19 cellular contexts compared by ENCODE assay signal in genomic region chr14:87566986-87567385, GRCh38.
A peak's percentile ranks its signal among the peaks of the same experiment; 100 is the strongest.
DNase-seq lines count a peak whose midpoint lies in the region; ATAC-seq and TF ChIP-seq lines count a peak whose summit lies in the region.
"Had no signal": no experiment of that assay in that cellular context is flagged by ENCODE, and none has a peak within 500 bp of the region (broad histone marks: within the 10 kb centered on the region; RNA-seq: fewer than 3 reads in every experiment).

No MANE protein-coding gene starts in this region.

- H3K27ac ChIP-seq in IMR-90 (ENCODE audit: insufficient read depth, low read length) (no peak overlapping the region), rectal smooth muscle tissue (ENCODE audit: low read depth, low read length) (peak overlapping the region; percentile 27), stomach (no peak overlapping the region)
- H3K27ac ChIP-seq: foreskin keratinocyte, lower lobe of right lung had no signal

- no peak overlapping the region for H4K91ac ChIP-seq in IMR-90 (ENCODE audit: insufficient read depth, low read depth, low read length)

- H3K9me3 Mint-ChIP-seq in Caco-2 (ENCODE audit: unreplicated experiment): peaks cover 9% of the 10 kb centered on the region

- no peaks in the 10 kb centered on the region for H4K20me1 ChIP-seq in IMR-90 (ENCODE audit: insufficient read depth, low read length)

- TF ChIP-seq CTCF in BJ (IDR thresholded peaks at IDR 0.05; ENCODE audit: insufficient read depth, low read depth, low read length) (no peak), IMR-90 (conservative IDR thresholded peaks at IDR 0.05; ENCODE audit: low read depth, low read length) (no peak), fibroblast of mammary gland (conservative IDR thresholded peaks at IDR 0.05; ENCODE audit: control insufficient read depth, insufficient read depth, low read depth, low read length) (no peak), Caco-2 (IDR thresholded peaks at IDR 0.05; ENCODE audit: insufficient read depth in 1 of 2, low read depth in 1 of 2, low read length in 1 of 2, severe bottlenecking in 1 of 2, unreplicated experiment in 1 of 2) (no peak), stomach (IDR thresholded peaks at IDR 0.05) (no peak)

- H3K4me3 ChIP-seq in BJ (ENCODE audit: low read depth, low read length) (no peak overlapping the region), IMR-90 (ENCODE audit: insufficient read depth, low read depth, low read length) (no peak overlapping the region), fibroblast of mammary gland (ENCODE audit: control insufficient read depth, low read depth, low read length) (no peak overlapping the region), rectal smooth muscle tissue (ENCODE audit: low read length) (no peak overlapping the region), Caco-2 (ENCODE audit: low read depth, low read length) (no peak overlapping the region), stomach (no peak overlapping the region)
- H3K4me3 ChIP-seq: K562, lower lobe of right lung had no signal

- no peak overlapping the region for H2AK5ac ChIP-seq in IMR-90 (ENCODE audit: low read depth, low read length)

- no peak for TF ChIP-seq RAD21 in IMR-90 (IDR thresholded peaks at IDR 0.05; ENCODE audit: low read length)

- BruUV-seq in IMR-90 (replicated peaks; lab: Mats Ljungman, UMichigan): no TSS peak
- no TSS peak for BruUV-seq in Caco-2 (replicated peaks; lab: Mats Ljungman, UMichigan)

- peak overlapping the region; percentile 40; the same call in 1 of the 2 replicates for H3K4me2 ChIP-seq in IMR-90 (ENCODE audit: low read depth, low read length)

- H3K27ac Mint-ChIP-seq in Caco-2 (ENCODE audit: unreplicated experiment): no peak overlapping the region
- H3K27ac Mint-ChIP-seq: B cell, natural killer cell had no signal

- no peaks in the 10 kb centered on the region for H3K79me1 ChIP-seq in IMR-90 (ENCODE audit: low read depth in 1 of 2, low read length in 2 of 2)

- H3K36me3 Mint-ChIP-seq in Caco-2 (ENCODE audit: insufficient read depth, unreplicated experiment): no peaks in the 10 kb centered on the region
- H3K36me3 Mint-ChIP-seq: activated naive CD8-positive, alpha-beta T cell treated with anti-CD3 and anti-CD28 coated beads, Interleukin-2, amount 10 ng/mL, durations not matched to agents 7 days and 5 days; natural killer cell had no signal

- no peak for TF ChIP-seq EP300 in stomach (IDR thresholded peaks at IDR 0.05)

- 0% methylated on average over 1 of the region's 2 CpGs; no CpG with 5 or more reads in 1 of the 2 experiments for WGBS in IMR-90 (ENCODE audit: extremely low coverage in 2 of 2, insufficient read length in 1 of 2), 2 experiments
- WGBS in stomach, 5 donors: 20 to 44% (median 33%) methylated on average over 2 of the region's 2 CpGs

- intact Hi-C loops in IMR-90 (cut with micrococcal nuclease) (no loop called here), Caco-2 (cut with micrococcal nuclease; ENCODE audit: unreplicated experiment) (no loop called here), stomach (cut with DNase I; ENCODE audit: low total_unique reads) (no loop called here)

- no peak overlapping the region for H3K14ac ChIP-seq in IMR-90 (replicated peaks; ENCODE audit: low read depth, low read length)

- no peak overlapping the region for H3K4me3 Mint-ChIP-seq in Caco-2 (ENCODE audit: unreplicated experiment)
- H3K4me3 Mint-ChIP-seq: activated naive CD8-positive, alpha-beta T cell treated with anti-CD3 and anti-CD28 coated beads, Interleukin-2, amount 10 ng/mL, durations not matched to agents 7 days and 5 days; B cell; natural killer cell had no signal

- dilution Hi-C loops in IMR-90 (cut with HindIII; ENCODE audit: low sequenced_read_pairs, unreplicated experiment): no loop called here

- H3K4me1 ChIP-seq in IMR-90 (ENCODE audit: control insufficient read depth, insufficient read depth, low read length) (no peaks in the 10 kb centered on the region), rectal smooth muscle tissue (ENCODE audit: control insufficient read depth, insufficient read depth, low read length) (peaks cover 9% of the 10 kb centered on the region), Caco-2 (no peaks in the 10 kb centered on the region), stomach (peaks cover 0 to 15% (median 0%) of the 10 kb centered on the region in 4 donors)
- H3K4me1 ChIP-seq: foreskin keratinocyte, lower lobe of right lung had no signal

- H3K27me3 ChIP-seq in BJ (ENCODE audit: control insufficient read depth, insufficient read depth, low read length) (no peaks in the 10 kb centered on the region), IMR-90 (ENCODE audit: control insufficient read depth, insufficient read depth, low read length) (no peaks in the 10 kb centered on the region), rectal smooth muscle tissue (ENCODE audit: control insufficient read depth, insufficient read depth, low read length) (no peaks in the 10 kb centered on the region), Caco-2 (replicated peaks; ENCODE audit: control insufficient read depth, insufficient read depth, low read length) (no peaks in the 10 kb centered on the region; the same call in 1 of the 2 replicates), stomach (no peaks in the 10 kb centered on the region)
- H3K27me3 ChIP-seq: foreskin keratinocyte had no signal

- no peak overlapping the region for H3K56ac ChIP-seq in IMR-90 (ENCODE audit: extremely low read depth, insufficient read depth, low read length)

- no peak overlapping the region for H2BK15ac ChIP-seq in IMR-90 (ENCODE audit: low read depth, low read length)

- no peak overlapping the region for H2BK20ac ChIP-seq in IMR-90 (ENCODE audit: low read depth, low read length)

- H2AK9ac ChIP-seq in IMR-90 (replicated peaks; ENCODE audit: low read depth, low read length, poor library complexity): no peak overlapping the region

- peaks cover 6% of the 10 kb centered on the region; the same call in 1 of the 2 replicates for H3K9me3 ChIP-seq in IMR-90 (ENCODE audit: control insufficient read depth, insufficient read depth, low read length)
- no peaks in the 10 kb centered on the region for H3K9me3 ChIP-seq in Caco-2
- peaks cover 0 to 5% (median 0%) of the 10 kb centered on the region in 4 donors for H3K9me3 ChIP-seq in stomach
- H3K9me3 ChIP-seq: lower lobe of right lung had no signal

- H3K18ac ChIP-seq in IMR-90 (ENCODE audit: low read depth, low read length): no peak overlapping the region

- H3K27me3 Mint-ChIP-seq in Caco-2 (ENCODE audit: insufficient read depth, unreplicated experiment): no peaks in the 10 kb centered on the region
- H3K27me3 Mint-ChIP-seq: activated naive CD8-positive, alpha-beta T cell treated with anti-CD3 and anti-CD28 coated beads, Interleukin-2, amount 10 ng/mL, durations not matched to agents 7 days and 5 days; B cell had no signal

- in situ Hi-C loops in IMR-90 (cut with MboI; ENCODE audit: low sequenced_read_pairs): no loop called here

- no peaks in the 10 kb centered on the region for H3K9me1 ChIP-seq in IMR-90 (ENCODE audit: insufficient read depth, low read length)

- H4K8ac ChIP-seq in IMR-90 (ENCODE audit: low read depth in 2 of 2, low read length in 2 of 2): no peak overlapping the region

- H3K23ac ChIP-seq in IMR-90 (ENCODE audit: low read depth, low read length): no peak overlapping the region

- CTCF ChIA-PET in BJ (lab: Yijun Ruan, JAX) (no interaction called here), IMR-90 (lab: Yijun Ruan, JAX) (no interaction called here), Caco-2 (lab: Charles Lee) (no interaction called here)

- H2AFZ ChIP-seq in IMR-90 (replicated peaks; ENCODE audit: low read length, poor library complexity): no peak overlapping the region

- H3K36me3 ChIP-seq in BJ (ENCODE audit: control insufficient read depth, insufficient read depth, low read length) (no peaks in the 10 kb centered on the region), IMR-90 (ENCODE audit: control insufficient read depth, insufficient read depth, low read length) (no peaks in the 10 kb centered on the region), rectal smooth muscle tissue (ENCODE audit: control insufficient read depth, insufficient read depth, low read length) (no peaks in the 10 kb centered on the region), Caco-2 (ENCODE audit: control insufficient read depth, insufficient read depth, low read length) (no peaks in the 10 kb centered on the region), stomach (no peaks in the 10 kb centered on the region)
- H3K36me3 ChIP-seq: lower lobe of right lung had no signal

- TF ChIP-seq POLR2A in IMR-90 (IDR thresholded peaks at IDR 0.05; ENCODE audit: low read depth, low read length) (no peak), stomach (IDR thresholded peaks at IDR 0.05) (no peak)

- H3K4ac ChIP-seq in IMR-90 (ENCODE audit: low read depth, low read length): no peak overlapping the region

- no peak for ATAC-seq in IMR-90 (ENCODE audit: low read depth)
- ATAC-seq in GM18870 (IDR thresholded peaks at IDR 0.05; ENCODE audit: unreplicated experiment): no peak
- ATAC-seq: foreskin keratinocyte, K562, lower lobe of right lung, natural killer cell had no signal

- H3K9ac ChIP-seq in IMR-90 (ENCODE audit: low read depth, low read length) (no peak overlapping the region), rectal smooth muscle tissue (ENCODE audit: low read length) (no peak overlapping the region)

- H4K5ac ChIP-seq in IMR-90 (ENCODE audit: low read depth, low read length): no peak overlapping the region

- POLR2A ChIA-PET in BJ (lab: Charles Lee) (no interaction called here), IMR-90 (lab: Charles Lee; ENCODE audit: unreplicated experiment) (interaction anchor here (1.4 kb wide), 1 partner anchor 10 kb away, joined by 10 read pairs; no protein-coding TSS in a partner anchor), Caco-2 (lab: Charles Lee) (no interaction called here)

- H3K4me1 Mint-ChIP-seq in Caco-2 (ENCODE audit: low read depth, unreplicated experiment): no peaks in the 10 kb centered on the region
- H3K4me1 Mint-ChIP-seq: activated naive CD8-positive, alpha-beta T cell treated with anti-CD3 and anti-CD28 coated beads, Interleukin-2, amount 10 ng/mL, durations not matched to agents 7 days and 5 days; B cell; natural killer cell had no signal

- H2BK5ac ChIP-seq in IMR-90 (ENCODE audit: low read depth, low read length, poor library complexity, severe bottlenecking): no peak overlapping the region

- no peak overlapping the region for H2BK120ac ChIP-seq in IMR-90 (ENCODE audit: low read depth, low read length)

- DNase-seq in BJ (ENCODE audit: low read depth) (peak; percentile 58), IMR-90 (peak; percentile 0), fibroblast of mammary gland (ENCODE audit: low read depth) (peak; percentile 27), Caco-2 (no peak), stomach (no peak)
- DNase-seq in activated effector memory CD4-positive, alpha-beta T cell treated with anti-CD3 and anti-CD28 coated beads, Interleukin-2, amount 50 U/mL, for 16 hours: no peak
- DNase-seq: activated naive CD8-positive, alpha-beta T cell treated with anti-CD3 and anti-CD28 coated beads, Interleukin-2, amount 10 ng/mL, durations not matched to agents 7 days and 5 days; activated T-cell treated with anti-CD3 and anti-CD28 coated beads, Interleukin-2, amount 50 U/mL, for 1 hour; caudate nucleus; DMS53; effector memory CD4-positive, alpha-beta T cell; lower lobe of right lung; natural killer cell; NCI-H774 had no signal

TF ChIP-seq in IMR-90, 13 proteins besides CTCF, POLR2A, EP300 and RAD21 (continues in another document):
- TF ChIP-seq BHLHE40 (IDR thresholded peaks at IDR 0.05; ENCODE audit: low read depth, low read length): no peak
- no peak for TF ChIP-seq CHD1 (IDR thresholded peaks at IDR 0.05; ENCODE audit: low read depth, low read length)

Comparison
In these comparisons a context has a peak if more than half of its experiments do, and no peak if none do; other contexts are left out.
1. DNase-seq: peak in BJ (single experiment), IMR-90 (single experiment) and fibroblast of mammary gland (single experiment); none in activated effector memory CD4-positive, alpha-beta T cell treated with anti-CD3 and anti-CD28 coated beads, Interleukin-2, amount 50 U/mL, for 16 hours (single experiment), Caco-2 (0 of 2) and stomach (single experiment).